1 cellular context compared by ENCODE assay signal in genomic region chr2:170770304-170771048, GRCh38.
A peak's percentile ranks its signal among the peaks of the same experiment; 100 is the strongest.
TF ChIP-seq lines count a peak whose summit lies in the region.

ERICH2 (plus strand) TSS chr2:170770378; CDS start chr2:170770682, 304 bp downstream.

TF ChIP-seq in K562, 482 proteins besides CTCF, POLR2A, EP300 and RAD21 (continued from another document and continues in another):
- TF ChIP-seq CBFB (CRISPR knock-in tag; IDR thresholded peaks at IDR 0.05) = peak; percentile 38; the same call in 1 of the 2 replicates
- TF ChIP-seq XRCC4 (IDR thresholded peaks at IDR 0.05; ENCODE audit: extremely low read depth, insufficient read depth, insufficient read length) = no peak
- 0 out of 2 replicates have a peak, but pooled peaks have one; percentile 63 for TF ChIP-seq NFATC3 (IDR thresholded peaks at IDR 0.05)
- TF ChIP-seq ZBTB9 (CRISPR knock-in tag; IDR thresholded peaks at IDR 0.05) = no peak
- no peak for TF ChIP-seq NFIC (IDR thresholded peaks at IDR 0.05)
- 0 out of 2 replicates have a peak, but pooled peaks have one; percentile 14 for TF ChIP-seq CBX5 (IDR thresholded peaks at IDR 0.05; ENCODE audit: borderline replicate concordance, low read depth)
- TF ChIP-seq ZNF140 (CRISPR knock-in tag; IDR thresholded peaks at IDR 0.05) = no peak
- TF ChIP-seq RFX5 (IDR thresholded peaks at IDR 0.05; ENCODE audit: low read depth, low read length) = no peak
- TF ChIP-seq UBTF (IDR thresholded peaks at IDR 0.05; ENCODE audit: borderline replicate concordance in 1 of 2, low read depth in 2 of 2, low read length in 2 of 2) = peak in 1 of 2 experiments; percentile 73; a peak in 1 of 4 replicates
- TF ChIP-seq SRSF3 (IDR thresholded peaks at IDR 0.05; ENCODE audit: insufficient read depth, low read length) = no peak
- TF ChIP-seq, protein P1, sequence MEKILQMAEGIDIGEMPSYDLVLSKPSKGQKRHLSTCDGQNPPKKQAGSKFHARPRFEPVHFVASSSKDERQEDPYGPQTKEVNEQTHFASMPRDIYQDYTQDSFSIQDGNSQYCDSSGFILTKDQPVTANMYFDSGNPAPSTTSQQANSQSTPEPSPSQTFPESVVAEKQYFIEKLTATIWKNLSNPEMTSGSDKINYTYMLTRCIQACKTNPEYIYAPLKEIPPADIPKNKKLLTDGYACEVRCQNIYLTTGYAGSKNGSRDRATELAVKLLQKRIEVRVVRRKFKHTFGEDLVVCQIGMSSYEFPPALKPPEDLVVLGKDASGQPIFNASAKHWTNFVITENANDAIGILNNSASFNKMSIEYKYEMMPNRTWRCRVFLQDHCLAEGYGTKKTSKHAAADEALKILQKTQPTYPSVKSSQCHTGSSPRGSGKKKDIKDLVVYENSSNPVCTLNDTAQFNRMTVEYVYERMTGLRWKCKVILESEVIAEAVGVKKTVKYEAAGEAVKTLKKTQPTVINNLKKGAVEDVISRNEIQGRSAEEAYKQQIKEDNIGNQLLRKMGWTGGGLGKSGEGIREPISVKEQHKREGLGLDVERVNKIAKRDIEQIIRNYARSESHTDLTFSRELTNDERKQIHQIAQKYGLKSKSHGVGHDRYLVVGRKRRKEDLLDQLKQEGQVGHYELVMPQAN (IDR thresholded peaks at IDR 0.05; ENCODE audit: borderline replicate concordance) = peak; percentile 65; the same call in 1 of the 2 replicates
- TF ChIP-seq ZBTB2 (IDR thresholded peaks at IDR 0.05) = peak; percentile 91
- no peak for TF ChIP-seq FOSL1 (tag; conservative IDR thresholded peaks at IDR 0.05)
- no peak for TF ChIP-seq CREB1 (IDR thresholded peaks at IDR 0.05)
- no peak for TF ChIP-seq CREB1 (CRISPR knock-in tag; IDR thresholded peaks at IDR 0.05)
- no peak for TF ChIP-seq ZNF445 (CRISPR knock-in tag; IDR thresholded peaks at IDR 0.05; ENCODE audit: low read depth)
- TF ChIP-seq, protein P2, sequence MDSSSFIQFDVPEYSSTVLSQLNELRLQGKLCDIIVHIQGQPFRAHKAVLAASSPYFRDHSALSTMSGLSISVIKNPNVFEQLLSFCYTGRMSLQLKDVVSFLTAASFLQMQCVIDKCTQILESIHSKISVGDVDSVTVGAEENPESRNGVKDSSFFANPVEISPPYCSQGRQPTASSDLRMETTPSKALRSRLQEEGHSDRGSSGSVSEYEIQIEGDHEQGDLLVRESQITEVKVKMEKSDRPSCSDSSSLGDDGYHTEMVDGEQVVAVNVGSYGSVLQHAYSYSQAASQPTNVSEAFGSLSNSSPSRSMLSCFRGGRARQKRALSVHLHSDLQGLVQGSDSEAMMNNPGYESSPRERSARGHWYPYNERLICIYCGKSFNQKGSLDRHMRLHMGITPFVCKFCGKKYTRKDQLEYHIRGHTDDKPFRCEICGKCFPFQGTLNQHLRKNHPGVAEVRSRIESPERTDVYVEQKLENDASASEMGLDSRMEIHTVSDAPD (CRISPR knock-in tag; IDR thresholded peaks at IDR 0.05) = no peak
- TF ChIP-seq ZNF311 (CRISPR knock-in tag; IDR thresholded peaks at IDR 0.05) = no peak
- no peak for TF ChIP-seq ZNF507 (tag; conservative IDR thresholded peaks at IDR 0.05)
- TF ChIP-seq ZFPM2 (CRISPR knock-in tag; IDR thresholded peaks at IDR 0.05) = no peak
- TF ChIP-seq ZZZ3 (IDR thresholded peaks at IDR 0.05) = no peak
- peak in 1 of 2 experiments; percentile 64; a peak in 3 of 4 replicates for TF ChIP-seq HDAC1 (IDR thresholded peaks at IDR 0.05)
- TF ChIP-seq, protein P3, sequence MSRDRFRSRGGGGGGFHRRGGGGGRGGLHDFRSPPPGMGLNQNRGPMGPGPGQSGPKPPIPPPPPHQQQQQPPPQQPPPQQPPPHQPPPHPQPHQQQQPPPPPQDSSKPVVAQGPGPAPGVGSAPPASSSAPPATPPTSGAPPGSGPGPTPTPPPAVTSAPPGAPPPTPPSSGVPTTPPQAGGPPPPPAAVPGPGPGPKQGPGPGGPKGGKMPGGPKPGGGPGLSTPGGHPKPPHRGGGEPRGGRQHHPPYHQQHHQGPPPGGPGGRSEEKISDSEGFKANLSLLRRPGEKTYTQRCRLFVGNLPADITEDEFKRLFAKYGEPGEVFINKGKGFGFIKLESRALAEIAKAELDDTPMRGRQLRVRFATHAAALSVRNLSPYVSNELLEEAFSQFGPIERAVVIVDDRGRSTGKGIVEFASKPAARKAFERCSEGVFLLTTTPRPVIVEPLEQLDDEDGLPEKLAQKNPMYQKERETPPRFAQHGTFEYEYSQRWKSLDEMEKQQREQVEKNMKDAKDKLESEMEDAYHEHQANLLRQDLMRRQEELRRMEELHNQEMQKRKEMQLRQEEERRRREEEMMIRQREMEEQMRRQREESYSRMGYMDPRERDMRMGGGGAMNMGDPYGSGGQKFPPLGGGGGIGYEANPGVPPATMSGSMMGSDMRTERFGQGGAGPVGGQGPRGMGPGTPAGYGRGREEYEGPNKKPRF (IDR thresholded peaks at IDR 0.05; ENCODE audit: low read depth, low read length) = no peak
- TF ChIP-seq XRCC5 (IDR thresholded peaks at IDR 0.05; ENCODE audit: low read depth, low read length) = peak; percentile 64; the same call in 1 of the 2 replicates
- peak; percentile 12; the same call in 1 of the 2 replicates for TF ChIP-seq MTA2 (IDR thresholded peaks at IDR 0.05; ENCODE audit: low read depth)
- no peak for TF ChIP-seq KLF1 (tag; IDR thresholded peaks at IDR 0.05)
- no peak for TF ChIP-seq ZNF224 (CRISPR knock-in tag; IDR thresholded peaks at IDR 0.05)
- TF ChIP-seq ZNF699 (CRISPR knock-in tag; IDR thresholded peaks at IDR 0.05; ENCODE audit: insufficient replicate concordance) = no peak
- peak; percentile 73 for TF ChIP-seq SAP30 (IDR thresholded peaks at IDR 0.05; ENCODE audit: borderline replicate concordance, insufficient read depth, low read depth, low read length, poor library complexity, severe bottlenecking)
- no peak for TF ChIP-seq ETV1 (tag; conservative IDR thresholded peaks at IDR 0.05; ENCODE audit: low read depth)
- TF ChIP-seq CREBBP (IDR thresholded peaks at IDR 0.05; ENCODE audit: low read depth, low read length) = no peak
- no peak for TF ChIP-seq IRF9 (tag; IDR thresholded peaks at IDR 0.05)
- peak; percentile 67; the same call in 1 of the 2 replicates for TF ChIP-seq NBN (IDR thresholded peaks at IDR 0.05; ENCODE audit: low read depth)
- TF ChIP-seq CXXC5 (CRISPR knock-in tag; IDR thresholded peaks at IDR 0.05) = peak; percentile 24
- peak; percentile 84; the same call in 1 of the 2 replicates for TF ChIP-seq ZNF12 (CRISPR knock-in tag; IDR thresholded peaks at IDR 0.05)
- peak in 1 of 2 experiments; percentile 77 for TF ChIP-seq AFF1 (IDR thresholded peaks at IDR 0.05; ENCODE audit: low read depth in 1 of 2, partially characterized antibody in 2 of 2)
- TF ChIP-seq PHF8 (IDR thresholded peaks at IDR 0.05; ENCODE audit: borderline replicate concordance, low read length) = peak; percentile 66
- TF ChIP-seq, protein P4, sequence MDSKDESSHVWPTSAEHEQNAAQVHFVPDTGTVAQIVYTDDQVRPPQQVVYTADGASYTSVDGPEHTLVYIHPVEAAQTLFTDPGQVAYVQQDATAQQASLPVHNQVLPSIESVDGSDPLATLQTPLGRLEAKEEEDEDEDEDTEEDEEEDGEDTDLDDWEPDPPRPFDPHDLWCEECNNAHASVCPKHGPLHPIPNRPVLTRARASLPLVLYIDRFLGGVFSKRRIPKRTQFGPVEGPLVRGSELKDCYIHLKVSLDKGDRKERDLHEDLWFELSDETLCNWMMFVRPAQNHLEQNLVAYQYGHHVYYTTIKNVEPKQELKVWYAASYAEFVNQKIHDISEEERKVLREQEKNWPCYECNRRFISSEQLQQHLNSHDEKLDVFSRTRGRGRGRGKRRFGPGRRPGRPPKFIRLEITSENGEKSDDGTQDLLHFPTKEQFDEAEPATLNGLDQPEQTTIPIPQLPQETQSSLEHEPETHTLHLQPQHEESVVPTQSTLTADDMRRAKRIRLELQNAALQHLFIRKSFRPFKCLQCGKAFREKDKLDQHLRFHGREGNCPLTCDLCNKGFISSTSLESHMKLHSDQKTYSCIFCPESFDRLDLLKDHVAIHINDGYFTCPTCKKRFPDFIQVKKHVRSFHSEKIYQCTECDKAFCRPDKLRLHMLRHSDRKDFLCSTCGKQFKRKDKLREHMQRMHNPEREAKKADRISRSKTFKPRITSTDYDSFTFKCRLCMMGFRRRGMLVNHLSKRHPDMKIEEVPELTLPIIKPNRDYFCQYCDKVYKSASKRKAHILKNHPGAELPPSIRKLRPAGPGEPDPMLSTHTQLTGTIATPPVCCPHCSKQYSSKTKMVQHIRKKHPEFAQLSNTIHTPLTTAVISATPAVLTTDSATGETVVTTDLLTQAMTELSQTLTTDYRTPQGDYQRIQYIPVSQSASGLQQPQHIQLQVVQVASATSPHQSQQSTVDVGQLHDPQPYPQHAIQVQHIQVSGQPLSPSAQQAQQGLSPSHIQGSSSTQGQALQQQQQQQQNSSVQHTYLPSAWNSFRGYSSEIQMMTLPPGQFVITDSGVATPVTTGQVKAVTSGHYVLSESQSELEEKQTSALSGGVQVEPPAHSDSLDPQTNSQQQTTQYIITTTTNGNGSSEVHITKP (IDR thresholded peaks at IDR 0.05; ENCODE audit: partially characterized antibody) = peak; percentile 12
- TF ChIP-seq CCNT2 (IDR thresholded peaks at IDR 0.05; ENCODE audit: borderline replicate concordance, extremely low read depth, insufficient read length, low read depth, low read length) = no peak
- TF ChIP-seq TRIM24 (IDR thresholded peaks at IDR 0.05) = 0 out of 4 replicates have a peak, but pooled peaks of 1 of the 2 experiments have one; percentile 22
- TF ChIP-seq MEIS2 (IDR thresholded peaks at IDR 0.05; ENCODE audit: partially characterized antibody) = peak; percentile 74
- TF ChIP-seq PHB2 (IDR thresholded peaks at IDR 0.05; ENCODE audit: low read depth) = no peak
- no peak for TF ChIP-seq ZKSCAN1 (IDR thresholded peaks at IDR 0.05; ENCODE audit: low read depth, low read length)
- TF ChIP-seq HMG20B (CRISPR knock-in tag; IDR thresholded peaks at IDR 0.05) = no peak
